ENCODE assay signal across 21 cellular contexts in genomic region chr3:58358092-58358491, GRCh38. TPM values are rescaled to one million over a fixed set of nuclear protein-coding genes. Genes with fewer than 3 reads are reported as not detected.
DNase-seq lines count a peak whose midpoint lies in the region; ATAC-seq and TF ChIP-seq lines count a peak whose summit lies in the region.
"Had no signal": no experiment of that assay in that cellular context is flagged by ENCODE, and none has a peak within 500 bp of the region (broad histone marks: within the 10 kb centered on the region; RNA-seq: fewer than 3 reads in every experiment).

No MANE protein-coding gene starts in this region.

- H2BK5ac ChIP-seq in IMR-90 (ENCODE audit: low read depth, low read length, poor library complexity, severe bottlenecking): peak overlapping the region; percentile 56

- H3K4me2 ChIP-seq in IMR-90 (ENCODE audit: low read depth, low read length): peak overlapping the region; percentile 4; the same call in 1 of the 2 replicates
- H3K4me2 ChIP-seq: A549, PC-9, smooth muscle cell had no signal

- peak overlapping the region; percentile 60 for H3K14ac ChIP-seq in IMR-90 (replicated peaks; ENCODE audit: low read depth, low read length)

- H3K9me3 Mint-ChIP-seq in activated CD4-positive, alpha-beta T cell treated with anti-CD3 and anti-CD28 coated beads, Interleukin-2, amount 10 ng/mL, durations not matched to agents 24 days and 14 days: no peaks in the 10 kb centered on the region
- H3K9me3 Mint-ChIP-seq in activated T-cell treated with anti-CD3 and anti-CD28 coated beads, Interleukin-2, amount 50 U/mL, for 72 hours: no peaks in the 10 kb centered on the region
- H3K9me3 Mint-ChIP-seq: activated CD4-positive, alpha-beta T cell treated with anti-CD3 and anti-CD28 coated beads, Interleukin-2, amount 10 ng/mL, durations not matched to agents 7 days and 5 days had no signal

- peak overlapping the region in 1 of 2 experiments; percentile 55; a peak in 2 of 4 replicates for H4K8ac ChIP-seq in IMR-90 (ENCODE audit: low read depth in 2 of 2, low read length in 2 of 2)

- H3K4me1 ChIP-seq in IMR-90 (ENCODE audit: control insufficient read depth, insufficient read depth, low read length) (peaks cover 14% of the 10 kb centered on the region), sigmoid colon (peaks cover 0 to 72% (median 38%) of the 10 kb centered on the region in 4 donors), stomach (peaks cover 9 to 54% (median 23%) of the 10 kb centered on the region in 4 donors)
- H3K4me1 ChIP-seq: A549 had no signal

- POLR2A ChIA-PET in IMR-90 (lab: Charles Lee; ENCODE audit: unreplicated experiment): no interaction called here

- peak overlapping the region; percentile 72 for H2BK20ac ChIP-seq in IMR-90 (ENCODE audit: low read depth, low read length)

- no peaks in the 10 kb centered on the region for H3K27me3 Mint-ChIP-seq in activated CD4-positive, alpha-beta T cell treated with anti-CD3 and anti-CD28 coated beads, Interleukin-2, amount 10 ng/mL, durations not matched to agents 24 days and 14 days
- H3K27me3 Mint-ChIP-seq in activated T-cell treated with anti-CD3 and anti-CD28 coated beads, Interleukin-2, amount 50 U/mL, for 72 hours (ENCODE audit: low read depth): no peaks in the 10 kb centered on the region
- H3K27me3 Mint-ChIP-seq: activated CD4-positive, alpha-beta T cell treated with anti-CD3 and anti-CD28 coated beads, Interleukin-2, amount 10 ng/mL, durations not matched to agents 7 days and 5 days; naive thymus-derived CD4-positive, alpha-beta T cell had no signal

- peaks cover 14% of the 10 kb centered on the region; the same call in 1 of the 2 replicates for H4K20me1 ChIP-seq in IMR-90 (ENCODE audit: insufficient read depth, low read length)

- H3K79me1 ChIP-seq in IMR-90 (ENCODE audit: low read depth in 1 of 2, low read length in 2 of 2): peaks cover 18 to 53% of the 10 kb centered on the region in 2 experiments

- no peak for DNase-seq in activated CD4-positive, alpha-beta T cell treated with anti-CD3 and anti-CD28 coated beads, Interleukin-2, amount 10 ng/mL, durations not matched to agents 24 days and 14 days
- no peak for DNase-seq in activated CD4-positive, alpha-beta T cell treated with anti-CD3 and anti-CD28 coated beads, Interleukin-2, amount 50 U/mL, for 4 hours
- no peak for DNase-seq in IMR-90
- peak in 1 of 2 donors; percentile 32 for DNase-seq in activated T-cell treated with anti-CD3 and anti-CD28 coated beads, Interleukin-2, amount 50 U/mL, for 72 hours
- DNase-seq in sigmoid colon: no peak
- DNase-seq in stomach: no peak
- no peak for DNase-seq in hippocampal formation (lab: John Stamatoyannopoulos, UW)
- DNase-seq: activated CD4-positive, alpha-beta T cell treated with anti-CD3 and anti-CD28 coated beads, Interleukin-2, amount 10 ng/mL, durations not matched to agents 7 days and 5 days; activated effector memory CD4-positive, alpha-beta T cell treated with Interleukin-2 at 50 U/mL for 16 hours; C1 segment of cervical spinal cord; DMS 273 treated with DMSO at 0.1 percent for 48 hours; hypothalamus; kidney; naive thymus-derived CD4-positive, alpha-beta T cell; NCI-H1417 treated with DMSO at 0.1 percent for 48 hours; NCI-H2171; PC-9; upper lobe of right lung had no signal

- peaks cover 50% of the 10 kb centered on the region for H3K4me1 Mint-ChIP-seq in activated CD4-positive, alpha-beta T cell treated with anti-CD3 and anti-CD28 coated beads, Interleukin-2, amount 10 ng/mL, durations not matched to agents 24 days and 14 days
- H3K4me1 Mint-ChIP-seq in activated T-cell treated with anti-CD3 and anti-CD28 coated beads, Interleukin-2, amount 50 U/mL, for 72 hours (ENCODE audit: low read depth): peaks cover 49% of the 10 kb centered on the region

- no peak for TF ChIP-seq RAD21 in IMR-90 (IDR thresholded peaks at IDR 0.05; ENCODE audit: low read length)

- WGBS in IMR-90 (ENCODE audit: extremely low coverage in 2 of 2, insufficient read length in 1 of 2), 2 experiments: no CpG with 5 or more reads among the region's 3 CpGs
- WGBS in sigmoid colon, 2 donors: 86 to 93% methylated on average over 3 of the region's 3 CpGs
- WGBS in stomach, 5 donors: 84 to 95% (median 91%) methylated on average over 3 of the region's 3 CpGs

- dilution Hi-C loops in IMR-90 (cut with HindIII; ENCODE audit: low sequenced_read_pairs, unreplicated experiment): no loop called here

- no peak overlapping the region for H3K4me3 Mint-ChIP-seq in activated CD4-positive, alpha-beta T cell treated with anti-CD3 and anti-CD28 coated beads, Interleukin-2, amount 10 ng/mL, durations not matched to agents 24 days and 14 days
- H3K4me3 Mint-ChIP-seq in activated T-cell treated with anti-CD3 and anti-CD28 coated beads, Interleukin-2, amount 50 U/mL, for 72 hours: no peak overlapping the region
- H3K4me3 Mint-ChIP-seq: activated CD4-positive, alpha-beta T cell treated with anti-CD3 and anti-CD28 coated beads, Interleukin-2, amount 10 ng/mL, durations not matched to agents 7 days and 5 days; naive thymus-derived CD4-positive, alpha-beta T cell had no signal

- no peak overlapping the region for H2AK9ac ChIP-seq in IMR-90 (replicated peaks; ENCODE audit: low read depth, low read length, poor library complexity)

- H3K18ac ChIP-seq in IMR-90 (ENCODE audit: low read depth, low read length): peak overlapping the region; percentile 91

- CTCF ChIA-PET in IMR-90 (lab: Yijun Ruan, JAX): no interaction called here

- TF ChIP-seq EP300 in sigmoid colon (IDR thresholded peaks at IDR 0.05) (no peak), stomach (IDR thresholded peaks at IDR 0.05) (no peak)

- ATAC-seq in IMR-90 (ENCODE audit: low read depth) (no peak), GM21447 (IDR thresholded peaks at IDR 0.05; ENCODE audit: unreplicated experiment) (no peak)
- peak; percentile 77 to 80 for ATAC-seq in activated T-cell treated with anti-CD3 and anti-CD28 coated beads, Interleukin-2, amount 50 U/mL, for 72 hours (replicated peaks in 1 of 2)
- ATAC-seq: A549; naive thymus-derived CD4-positive, alpha-beta T cell; upper lobe of right lung had no signal

- peaks cover 14% of the 10 kb centered on the region for H3K9me1 ChIP-seq in IMR-90 (ENCODE audit: insufficient read depth, low read length)

- peaks cover 6% of the 10 kb centered on the region for H3K36me3 Mint-ChIP-seq in activated CD4-positive, alpha-beta T cell treated with anti-CD3 and anti-CD28 coated beads, Interleukin-2, amount 10 ng/mL, durations not matched to agents 24 days and 14 days (ENCODE audit: low read depth)
- H3K36me3 Mint-ChIP-seq in activated T-cell treated with anti-CD3 and anti-CD28 coated beads, Interleukin-2, amount 50 U/mL, for 72 hours (ENCODE audit: insufficient read depth in 2 of 2): peaks cover 3 to 7% of the 10 kb centered on the region in 2 donors

- peak overlapping the region; percentile 93 for H2AK5ac ChIP-seq in IMR-90 (ENCODE audit: low read depth, low read length)

- intact Hi-C loops in activated CD4-positive, alpha-beta T cell treated with anti-CD3 and anti-CD28 coated beads, Interleukin-2, amount 10 ng/mL, durations not matched to agents 24 days and 14 days (cut with micrococcal nuclease): loop anchor here (1.0 kb wide), 1 partner anchor 34 kb away; no protein-coding TSS in a partner anchor
- intact Hi-C loops in IMR-90 (cut with micrococcal nuclease): no loop called here
- intact Hi-C loops in sigmoid colon (cut with DNase I): no loop called here
- intact Hi-C loops in stomach (cut with DNase I; ENCODE audit: low total_unique reads): no loop called here

- peak overlapping the region; percentile 53 for H4K5ac ChIP-seq in IMR-90 (ENCODE audit: low read depth, low read length)

- peak overlapping the region; percentile 44; the same call in 1 of the 2 replicates for H3K23ac ChIP-seq in IMR-90 (ENCODE audit: low read depth, low read length)

- H2BK15ac ChIP-seq in IMR-90 (ENCODE audit: low read depth, low read length): peak overlapping the region; percentile 3; the same call in 1 of the 3 replicates

- H3K27me3 ChIP-seq in IMR-90 (ENCODE audit: control insufficient read depth, insufficient read depth, low read length) (no peaks in the 10 kb centered on the region), sigmoid colon (no peaks in the 10 kb centered on the region), stomach (no peaks in the 10 kb centered on the region)
- H3K27me3 ChIP-seq: upper lobe of right lung had no signal

- peak overlapping the region; percentile 37 for H4K91ac ChIP-seq in IMR-90 (ENCODE audit: insufficient read depth, low read depth, low read length)

- no TSS peak for BruUV-seq in IMR-90 (replicated peaks; lab: Mats Ljungman, UMichigan)

- no peak overlapping the region for H3K56ac ChIP-seq in IMR-90 (ENCODE audit: extremely low read depth, insufficient read depth, low read length)

- H3K9ac ChIP-seq in IMR-90 (ENCODE audit: low read depth, low read length): no peak overlapping the region

- no peak overlapping the region for H3K4me3 ChIP-seq in IMR-90 (ENCODE audit: insufficient read depth, low read depth, low read length)
- H3K4me3 ChIP-seq in sigmoid colon: no peak overlapping the region
- no peak overlapping the region for H3K4me3 ChIP-seq in stomach
- H3K4me3 ChIP-seq: A549, PC-9, smooth muscle cell, upper lobe of right lung had no signal

- no peaks in the 10 kb centered on the region for H3K9me3 ChIP-seq in IMR-90 (ENCODE audit: control insufficient read depth, insufficient read depth, low read length)
- H3K9me3 ChIP-seq in sigmoid colon: no peaks in the 10 kb centered on the region
- H3K9me3 ChIP-seq in stomach: no peaks in the 10 kb centered on the region
- H3K9me3 ChIP-seq: A549, upper lobe of right lung had no signal

- TF ChIP-seq POLR2A in IMR-90 (IDR thresholded peaks at IDR 0.05; ENCODE audit: low read depth, low read length) (no peak), sigmoid colon (IDR thresholded peaks at IDR 0.05) (no peak), stomach (IDR thresholded peaks at IDR 0.05) (no peak)

- TF ChIP-seq CTCF in IMR-90 (conservative IDR thresholded peaks at IDR 0.05; ENCODE audit: low read depth, low read length) (no peak), sigmoid colon (IDR thresholded peaks at IDR 0.05) (no peak), stomach (IDR thresholded peaks at IDR 0.05) (no peak)

- H3K27ac Mint-ChIP-seq in activated CD4-positive, alpha-beta T cell treated with anti-CD3 and anti-CD28 coated beads, Interleukin-2, amount 10 ng/mL, durations not matched to agents 24 days and 14 days: peak overlapping the region; percentile 91
- no peak overlapping the region for H3K27ac Mint-ChIP-seq in activated T-cell treated with anti-CD3 and anti-CD28 coated beads, Interleukin-2, amount 50 U/mL, for 72 hours
- H3K27ac Mint-ChIP-seq: activated CD4-positive, alpha-beta T cell treated with anti-CD3 and anti-CD28 coated beads, Interleukin-2, amount 10 ng/mL, durations not matched to agents 7 days and 5 days had no signal

- H3K4ac ChIP-seq in IMR-90 (ENCODE audit: low read depth, low read length): peak overlapping the region; percentile 74

- no peaks in the 10 kb centered on the region for H3K36me3 ChIP-seq in IMR-90 (ENCODE audit: control insufficient read depth, insufficient read depth, low read length)
- H3K36me3 ChIP-seq in sigmoid colon: no peaks in the 10 kb centered on the region
- H3K36me3 ChIP-seq in stomach: no peaks in the 10 kb centered on the region
- H3K36me3 ChIP-seq: upper lobe of right lung had no signal

- peak overlapping the region; percentile 76; the same call in 1 of the 2 replicates for H3K27ac ChIP-seq in IMR-90 (ENCODE audit: insufficient read depth, low read length)
- peak overlapping the region in 3 of 4 donors; percentile 65 to 75 (median 74) for H3K27ac ChIP-seq in sigmoid colon
- no peak overlapping the region for H3K27ac ChIP-seq in stomach
- H3K27ac ChIP-seq: A549, PC-9, upper lobe of right lung had no signal

- peak overlapping the region; percentile 58 for H2BK120ac ChIP-seq in IMR-90 (ENCODE audit: low read depth, low read length)

- no peak overlapping the region for H2AFZ ChIP-seq in IMR-90 (replicated peaks; ENCODE audit: low read length, poor library complexity)
- H2AFZ ChIP-seq: PC-9 had no signal

- in situ Hi-C loops in IMR-90 (cut with MboI; ENCODE audit: low sequenced_read_pairs): no loop called here

RNA-seq across cellular contexts. Expression of gene PXK, which starts 25.4 kb away (rescaled TPM):
- 41.1 and 45.7 TPM in 2 replicates for total RNA-seq in activated CD4-positive, alpha-beta T cell treated with anti-CD3 and anti-CD28 coated beads, Interleukin-2, amount 10 ng/mL, durations not matched to agents 24 days and 14 days
- total RNA-seq in IMR-90 (2012; rRNA removed) (14.3 and 15.6 TPM in 2 replicates), sigmoid colon (10 to 100 TPM; 30.3 to 58.7 (median 50.5) TPM), stomach (10 to 100 TPM; 16.7 to 54.0 (median 38.8) TPM)
- polyA plus RNA-seq in IMR-90 (2012; rRNA removed) (16.4 and 17.7 TPM in 2 replicates), sigmoid colon (10 to 100 TPM in 1 of 3 donors, 1 to 10 TPM in 2; 6.9 to 16.4 (median 8.4) TPM), stomach (10 to 100 TPM in 2 of 3 donors, 1 to 10 TPM in 1; 8.3 to 26.1 (median 14.5) TPM)
- 7.9 and 8.2 TPM in 2 replicates for polyA plus RNA-seq in IMR-90 (2012; cell fraction: cytosol; rRNA removed)
- 5.9 and 25.5 TPM in 2 replicates for polyA plus RNA-seq in IMR-90 (2012; cell fraction: nucleus; rRNA removed; ENCODE audit: low replicate concordance)
- 10 to 100 TPM; 76.1 to 79.0 TPM for total RNA-seq in activated T-cell treated with anti-CD3 and anti-CD28 coated beads, Interleukin-2, amount 50 U/mL, for 72 hours

RNA-seq across cellular contexts. Expression of gene HTD2, which starts 51.8 kb away (rescaled TPM):
- 9.7 and 11.5 TPM in 2 replicates for total RNA-seq in activated CD4-positive, alpha-beta T cell treated with anti-CD3 and anti-CD28 coated beads, Interleukin-2, amount 10 ng/mL, durations not matched to agents 24 days and 14 days
- total RNA-seq in IMR-90 (2012; rRNA removed): 11.4 and 13.3 TPM in 2 replicates
- polyA plus RNA-seq in IMR-90 (2012; rRNA removed): 5.7 and 6.4 TPM in 2 replicates
- polyA plus RNA-seq in IMR-90 (2012; cell fraction: cytosol; rRNA removed): 1.5 and 1.9 TPM in 2 replicates
- 0.73 and 4.8 TPM in 2 replicates for polyA plus RNA-seq in IMR-90 (2012; cell fraction: nucleus; rRNA removed; ENCODE audit: low replicate concordance)
- total RNA-seq in activated T-cell treated with anti-CD3 and anti-CD28 coated beads, Interleukin-2, amount 50 U/mL, for 72 hours: 10 to 100 TPM in 1 of 2 donors, 1 to 10 TPM in 1; 7.9 to 11.4 TPM
- total RNA-seq in sigmoid colon: 10 to 100 TPM in 3 of 4 donors, 1 to 10 TPM in 1; 6.9 to 20.8 (median 12.5) TPM
- polyA plus RNA-seq in sigmoid colon: 10 to 100 TPM in 1 of 3 donors, 1 to 10 TPM in 2; 7.0 to 15.0 (median 7.2) TPM
- total RNA-seq in stomach: 10 to 100 TPM in 2 of 5 donors, 1 to 10 TPM in 1, not detected in 2; 7.0 to 57.6 (median 28.1) TPM
- 1 to 10 TPM; 3.1 to 7.0 (median 6.0) TPM for polyA plus RNA-seq in stomach

RNA-seq across cellular contexts. Expression of gene RPP14, which starts 52.0 kb away (rescaled TPM):
- 22.7 and 25.2 TPM in 2 replicates for total RNA-seq in activated CD4-positive, alpha-beta T cell treated with anti-CD3 and anti-CD28 coated beads, Interleukin-2, amount 10 ng/mL, durations not matched to agents 24 days and 14 days
- total RNA-seq in IMR-90 (2012; rRNA removed) (6.6 and 11.9 TPM in 2 replicates), sigmoid colon (10 to 100 TPM; 10.8 to 16.7 (median 13.8) TPM), stomach (10 to 100 TPM in 3 of 5 donors, 1 to 10 TPM in 2; 4.1 to 23.5 (median 11.6) TPM)
- polyA plus RNA-seq in IMR-90 (2012; rRNA removed) (6.5 and 7.8 TPM in 2 replicates), sigmoid colon (10 to 100 TPM; 12.1 to 16.6 (median 15.6) TPM), stomach (10 to 100 TPM in 1 of 3 donors, 1 to 10 TPM in 2; 7.4 to 10.1 (median 9.7) TPM)
- polyA plus RNA-seq in IMR-90 (2012; cell fraction: cytosol; rRNA removed): 3.2 TPM in 2 replicates
- 1.6 and 7.7 TPM in 2 replicates for polyA plus RNA-seq in IMR-90 (2012; cell fraction: nucleus; rRNA removed; ENCODE audit: low replicate concordance)
- 10 to 100 TPM; 16.6 to 17.2 TPM for total RNA-seq in activated T-cell treated with anti-CD3 and anti-CD28 coated beads, Interleukin-2, amount 50 U/mL, for 72 hours

Comparison
In these comparisons a context has a peak if more than half of its experiments do, and no peak if none do; other contexts are left out.
1. ATAC-seq: peak in activated T-cell treated with anti-CD3 and anti-CD28 coated beads, Interleukin-2, amount 50 U/mL, for 72 hours (2 of 2); none in IMR-90 (single experiment) and GM21447 (single experiment).
2. H3K27ac ChIP-seq: peak in IMR-90 (single experiment) and sigmoid colon (3 of 4); none in stomach (0 of 5).